In genomic region chr10:69659286-69660027, GRCh38 we compare ENCODE assay signal across 19 cellular contexts.
"Had no signal": no experiment of that assay in that cellular context is flagged by ENCODE, and none has a peak within 500 bp of the region (broad histone marks: within the 10 kb centered on the region; RNA-seq: fewer than 3 reads in every experiment).

No MANE protein-coding gene starts in this region.

- H3K36me3 ChIP-seq: adrenal gland, ascending aorta, brain microvascular endothelial cell, prostate gland, right lobe of liver, tibial nerve had no signal

- DNase-seq: activated CD4-positive, alpha-beta T cell treated with anti-CD3 and anti-CD28 coated beads for 1 hour; activated CD4-positive, alpha-beta T cell treated with anti-CD3 and anti-CD28 coated beads, Interleukin-2, amount 50 U/mL, for 1 hour; activated CD8-positive, alpha-beta memory T cell treated with anti-CD3 and anti-CD28 coated beads, Interleukin-2, amount 50 U/mL, for 4 hours; activated T-cell treated with anti-CD3 and anti-CD28 coated beads, Interleukin-2, amount 50 U/mL, for 24 hours; adrenal gland; brain microvascular endothelial cell; central memory CD4-positive, alpha-beta T cell; effector memory CD8-positive, alpha-beta T cell; foreskin melanocyte; immature natural killer cell; mucosa of descending colon; stimulated activated CD4-positive, alpha-beta T cell treated with anti-CD3 and anti-CD28 coated beads, Interleukin-2, amount 100 ng/mL, for 24 hours; stimulated activated naive CD8-positive, alpha-beta T cell treated with anti-CD3 and anti-CD28 coated beads, Interleukin-15, amount 100 ng/mL, for 72 hours; T-helper 9 cell had no signal

- H3K27ac ChIP-seq: adrenal gland, ascending aorta, brain microvascular endothelial cell, prostate gland, right lobe of liver, skin epidermis, tibial nerve had no signal

- H3K9me3 ChIP-seq: adrenal gland, ascending aorta, mucosa of descending colon, prostate gland, right lobe of liver, tibial nerve had no signal

- H3K27me3 ChIP-seq: adrenal gland, ascending aorta, brain microvascular endothelial cell, right lobe of liver had no signal

- H3K4me3 ChIP-seq: adrenal gland, ascending aorta, mucosa of descending colon, prostate gland, right lobe of liver, skin epidermis, tibial nerve had no signal

- H3K4me1 ChIP-seq: adrenal gland, ascending aorta, prostate gland, right lobe of liver had no signal
